Comparison of ENCODE assay signal across 8 cellular contexts in genomic region chr1:31764307-31765040, GRCh38. TPM values are rescaled to one million over a fixed set of nuclear protein-coding genes. Genes with fewer than 3 reads are reported as not detected.
A peak's percentile ranks its signal among the peaks of the same experiment; 100 is the strongest.
DNase-seq lines count a peak whose midpoint lies in the region; ATAC-seq and TF ChIP-seq lines count a peak whose summit lies in the region.

ADGRB2 (minus strand) TSS chr1:31764340; CDS start chr1:31757221, 7,119 bp downstream.

- no peaks in the 10 kb centered on the region for H3K27me3 ChIP-seq in SJSA1 (replicated peaks)
- peaks cover 4 to 35% of the 10 kb centered on the region in 2 donors for H3K27me3 ChIP-seq in muscle layer of colon (ENCODE audit: control insufficient read depth in 1 of 2, insufficient read depth in 2 of 2, low read length in 2 of 2)

- no peak for TF ChIP-seq CTCF in GM12864 (IDR thresholded peaks at IDR 0.05; ENCODE audit: low read depth, low read length, missing control alignments)

- H3K9me3 ChIP-seq in SJSA1 (replicated peaks) = no peaks in the 10 kb centered on the region
- H3K9me3 ChIP-seq in muscle layer of colon (ENCODE audit: low read length) = no peaks in the 10 kb centered on the region

- no peak for ATAC-seq in HG02763 (IDR thresholded peaks at IDR 0.05; ENCODE audit: unreplicated experiment)

- peak within 1 kb of the TSS; percentile 17 for H3K4me3 ChIP-seq in GM12864 (ENCODE audit: low read depth, low read length)
- peak within 1 kb of the TSS; percentile 53 for H3K4me3 ChIP-seq in SJSA1
- peak within 1 kb of the TSS; percentile 63 to 64 for H3K4me3 ChIP-seq in muscle layer of colon (ENCODE audit: low read depth in 1 of 2, low read length in 2 of 2)

- H3K4me1 ChIP-seq in SJSA1 (replicated peaks) (peaks cover 48% of the 10 kb centered on the region), muscle layer of colon (ENCODE audit: insufficient read depth, low read length) (peaks cover 25% of the 10 kb centered on the region)

- no peak within 1 kb of the TSS for H3K9ac ChIP-seq in muscle layer of colon (ENCODE audit: low read length)

- DNase-seq in 8988T (peak; percentile 81), GM12864 (ENCODE audit: low read depth) (no peak), SJSA1 (ENCODE audit: low read depth in 1 of 2, low spot score in 2 of 2) (peak in 1 of 2 experiments; percentile 19), dermis blood vessel endothelial cell (peak; percentile 21), kidney glomerular epithelial cell (lab: John Stamatoyannopoulos, UW) (no peak), SIG-M5 treated with dmso at 0.1 percent for 504 hours (lab: John Stamatoyannopoulos, UW; ENCODE audit: unreplicated experiment) (no peak)

- H3K36me3 ChIP-seq in SJSA1 (no peaks in the 10 kb centered on the region), muscle layer of colon (ENCODE audit: insufficient read depth, low read length) (no peaks in the 10 kb centered on the region)

- H3K27ac ChIP-seq in SJSA1 (no peak within 1 kb of the TSS), muscle layer of colon (ENCODE audit: low read depth, low read length) (no peak within 1 kb of the TSS)

RNA-seq across cellular contexts. Expression of gene ADGRB2, which starts in this region (rescaled TPM):
- total RNA-seq in SJSA1 (2014; rRNA removed; shearing (Covaris generic)) = 15.4 and 15.8 TPM in 2 replicates
- 0.17 and 0.28 TPM in 2 replicates for total RNA-seq in dermis blood vessel endothelial cell

Comparison
In these comparisons a context has a peak if more than half of its experiments do, and no peak if none do; other contexts are left out.
1. RNA of gene ADGRB2 (total RNA-seq): 15.4 to 15.8 TPM in SJSA1; 0.17 to 0.28 TPM in dermis blood vessel endothelial cell; every median in the first group is over 10 times any median in the second.
2. Peak in DNase-seq in dermis blood vessel endothelial cell; RNA of the gene not detected or under 1 TPM.
3. Peak in every context shown above with its lines, with median percentiles within 50 percentile points of each other: H3K4me3 ChIP-seq.